Comparison of ENCODE assay signal across 18 cellular contexts in genomic region chr5:96796434-96796833, GRCh38.
"Had no signal": no experiment of that assay in that cellular context is flagged by ENCODE, and none has a peak within 500 bp of the region (broad histone marks: within the 10 kb centered on the region; RNA-seq: fewer than 3 reads in every experiment).

No MANE protein-coding gene starts in this region.

- H3K27me3 Mint-ChIP-seq: activated B cell treated with CpG ODN at 0.5 μM for 24 hours; activated CD4-positive, alpha-beta T cell treated with anti-CD3 and anti-CD28 coated beads, Interleukin-2, amount 10 ng/mL, durations not matched to agents 24 days and 14 days; activated naive CD4-positive, alpha-beta T cell treated with anti-CD3 and anti-CD28 coated beads, Interleukin-2, amount 50 U/mL, for 24 hours; stimulated activated naive CD8-positive, alpha-beta T cell treated with anti-CD3 and anti-CD28 coated beads, Interleukin-15, Interleukin-2, amounts not matched to agents 100 ng/mL and 50 ng/mL, for 24 hours had no signal

- DNase-seq: activated B cell treated with CpG ODN at 0.5 μM for 24 hours; activated CD4-positive, alpha-beta T cell treated with anti-CD3 and anti-CD28 coated beads, Interleukin-2, amount 10 ng/mL, durations not matched to agents 24 days and 14 days; anterior cingulate cortex; brain microvascular endothelial cell; cortex of kidney; effector CD4-positive, alpha-beta T cell; esophagus squamous epithelium; foreskin fibroblast; glutamatergic neuron; immature natural killer cell; mesendoderm; testis; upper lobe of left lung had no signal

- H3K9me3 ChIP-seq: esophagus squamous epithelium, testis, upper lobe of left lung had no signal

- ATAC-seq: sciatic nerve had no signal

- H3K27me3 ChIP-seq: brain microvascular endothelial cell, esophagus squamous epithelium, testis, upper lobe of left lung had no signal

- H3K4me3 Mint-ChIP-seq: activated B cell treated with CpG ODN at 0.5 μM for 24 hours; activated CD4-positive, alpha-beta T cell treated with anti-CD3 and anti-CD28 coated beads, Interleukin-2, amount 10 ng/mL, durations not matched to agents 24 days and 14 days; activated naive CD4-positive, alpha-beta T cell treated with anti-CD3 and anti-CD28 coated beads, Interleukin-2, amount 50 U/mL, for 24 hours; immature natural killer cell; stimulated activated naive CD8-positive, alpha-beta T cell treated with anti-CD3 and anti-CD28 coated beads, Interleukin-15, Interleukin-2, amounts not matched to agents 100 ng/mL and 50 ng/mL, for 24 hours had no signal

- H3K9me3 Mint-ChIP-seq: activated B cell treated with CpG ODN at 0.5 μM for 24 hours; activated naive CD4-positive, alpha-beta T cell treated with anti-CD3 and anti-CD28 coated beads, Interleukin-2, amount 50 U/mL, for 24 hours; immature natural killer cell; stimulated activated naive CD8-positive, alpha-beta T cell treated with anti-CD3 and anti-CD28 coated beads, Interleukin-15, Interleukin-2, amounts not matched to agents 100 ng/mL and 50 ng/mL, for 24 hours had no signal

- H3K4me1 ChIP-seq: esophagus squamous epithelium, testis had no signal

- H3K27ac Mint-ChIP-seq: activated B cell treated with CpG ODN at 0.5 μM for 24 hours; activated CD4-positive, alpha-beta T cell treated with anti-CD3 and anti-CD28 coated beads, Interleukin-2, amount 10 ng/mL, durations not matched to agents 24 days and 14 days; activated naive CD4-positive, alpha-beta T cell treated with anti-CD3 and anti-CD28 coated beads, Interleukin-2, amount 50 U/mL, for 24 hours; activated T-helper 2 cell treated with anti-CD3 and anti-CD28 coated beads, Interferon-gamma antibody, Interleukin-2, Interleukin-4, amounts not matched to agents 10 μg/mL and 5 μg/mL and 100 μg/mL, durations not matched to agents 14 hours and 24 hours and 36 hours; stimulated activated naive CD8-positive, alpha-beta T cell treated with anti-CD3 and anti-CD28 coated beads, Interleukin-15, Interleukin-2, amounts not matched to agents 100 ng/mL and 50 ng/mL, for 24 hours had no signal

- FAIRE-seq: endothelial cell of umbilical vein had no signal

- H3K27ac ChIP-seq: brain microvascular endothelial cell, esophagus squamous epithelium, testis, upper lobe of left lung had no signal

- H3K4me1 Mint-ChIP-seq: activated B cell treated with CpG ODN at 0.5 μM for 24 hours had no signal

- H3K4me3 ChIP-seq: esophagus squamous epithelium, testis, upper lobe of left lung had no signal
